Comparison of ENCODE assay signal across 1 cellular context in genomic region chr13:20960663-20961309, GRCh38.
TF ChIP-seq lines count a peak whose summit lies in the region.

No MANE protein-coding gene starts in this region.

TF ChIP-seq in K562, 482 proteins besides CTCF, POLR2A, EP300 and RAD21 (continued from another document):
- TF ChIP-seq, protein P1, sequence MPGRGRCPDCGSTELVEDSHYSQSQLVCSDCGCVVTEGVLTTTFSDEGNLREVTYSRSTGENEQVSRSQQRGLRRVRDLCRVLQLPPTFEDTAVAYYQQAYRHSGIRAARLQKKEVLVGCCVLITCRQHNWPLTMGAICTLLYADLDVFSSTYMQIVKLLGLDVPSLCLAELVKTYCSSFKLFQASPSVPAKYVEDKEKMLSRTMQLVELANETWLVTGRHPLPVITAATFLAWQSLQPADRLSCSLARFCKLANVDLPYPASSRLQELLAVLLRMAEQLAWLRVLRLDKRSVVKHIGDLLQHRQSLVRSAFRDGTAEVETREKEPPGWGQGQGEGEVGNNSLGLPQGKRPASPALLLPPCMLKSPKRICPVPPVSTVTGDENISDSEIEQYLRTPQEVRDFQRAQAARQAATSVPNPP (IDR thresholded peaks at IDR 0.05; ENCODE audit: borderline replicate concordance, insufficient read depth, insufficient read length) = no peak
- TF ChIP-seq, protein P2, sequence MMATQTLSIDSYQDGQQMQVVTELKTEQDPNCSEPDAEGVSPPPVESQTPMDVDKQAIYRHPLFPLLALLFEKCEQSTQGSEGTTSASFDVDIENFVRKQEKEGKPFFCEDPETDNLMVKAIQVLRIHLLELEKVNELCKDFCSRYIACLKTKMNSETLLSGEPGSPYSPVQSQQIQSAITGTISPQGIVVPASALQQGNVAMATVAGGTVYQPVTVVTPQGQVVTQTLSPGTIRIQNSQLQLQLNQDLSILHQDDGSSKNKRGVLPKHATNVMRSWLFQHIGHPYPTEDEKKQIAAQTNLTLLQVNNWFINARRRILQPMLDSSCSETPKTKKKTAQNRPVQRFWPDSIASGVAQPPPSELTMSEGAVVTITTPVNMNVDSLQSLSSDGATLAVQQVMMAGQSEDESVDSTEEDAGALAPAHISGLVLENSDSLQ (IDR thresholded peaks at IDR 0.05) = peak; percentile 66
- peak; percentile 33 for TF ChIP-seq MEIS2 (IDR thresholded peaks at IDR 0.05; ENCODE audit: partially characterized antibody)
TF ChIP-seq in K562: peak in this region for 4.
